In the genomic region with DNA sequence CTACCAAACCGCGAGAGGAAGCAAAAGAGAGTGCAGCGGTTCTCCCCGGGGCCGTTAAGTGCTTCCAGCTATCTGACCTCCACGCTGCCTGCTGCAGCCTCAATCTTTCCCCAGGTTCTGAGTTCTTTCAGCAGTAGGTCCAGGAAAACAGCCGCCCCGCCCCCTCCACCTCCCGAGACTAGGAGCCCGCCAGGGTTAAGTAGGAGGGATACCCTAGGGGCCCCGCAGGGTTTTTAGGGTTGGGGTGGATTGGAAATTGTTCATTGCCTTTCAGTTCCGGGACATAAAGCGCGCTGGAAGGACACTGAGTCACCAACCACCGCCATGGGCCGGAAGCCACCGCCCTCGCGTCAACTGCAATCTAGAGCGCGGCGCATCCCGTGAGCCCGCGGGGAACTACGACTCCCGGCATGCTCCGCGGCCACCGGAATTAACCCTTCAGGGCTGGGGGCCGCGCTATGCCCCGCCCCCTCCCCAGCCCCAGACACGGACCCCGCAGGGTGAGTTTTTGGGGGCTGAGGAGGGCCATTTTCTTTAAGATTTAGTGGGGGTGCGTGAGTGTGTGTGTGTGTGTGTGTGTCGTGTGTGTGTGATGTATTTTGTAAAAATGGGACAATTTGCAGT, we compare ENCODE assay signal across 8 cellular contexts. TPM values are rescaled to one million over a fixed set of nuclear protein-coding genes. Genes with fewer than 3 reads are reported as not detected.
DNase-seq lines count a peak whose midpoint lies in the region; ATAC-seq, FAIRE-seq and TF ChIP-seq lines count a peak whose summit lies in the region.

Gene MYL6B (plus strand): TSS at position 456 of the 624 bp plus-strand sequence. CDS start 1,332 bp downstream, outside the sequence.

- DNase-seq in NCI-H748 (lab: John Stamatoyannopoulos, UW; ENCODE audit: unreplicated experiment) (peak; percentile 92), HepG2 (ENCODE audit: low spot score) (peak; percentile 83)
- peak; percentile 92 for DNase-seq in activated CD4-positive, alpha-beta T cell treated with anti-CD3 and anti-CD28 coated beads, Interleukin-2, amount 50 U/mL, for 1 hour
- DNase-seq in stimulated activated CD4-positive, alpha-beta T cell treated with anti-CD3 and anti-CD28 coated beads, Interleukin-2, amount 100 ng/mL, for 48 hours, result peak; percentile 90 to 92

- no peak for TF ChIP-seq RAD21 in HepG2 (CRISPR knock-in tag; IDR thresholded peaks at IDR 0.05)

- peaks cover 39% of the 10 kb centered on the region for H3K4me1 ChIP-seq in HepG2 (ENCODE audit: insufficient read depth, low read length)

- no TSS peak for BruUV-seq in HepG2 (replicated peaks; lab: Mats Ljungman, UMichigan)

- H3K27me3 ChIP-seq in HepG2 (ENCODE audit: control insufficient read depth in 1 of 2, insufficient read depth in 2 of 2, low read length in 2 of 2), result no peaks in the 10 kb centered on the region; a peak in 1 of 5 replicates

- ATAC-seq in GM19372 (IDR thresholded peaks at IDR 0.05; ENCODE audit: low read depth, unreplicated experiment) (peak; percentile 94), HG03521 (IDR thresholded peaks at IDR 0.05; ENCODE audit: unreplicated experiment) (peak; percentile 87), HepG2 (peak; percentile 89)

- H3K36me3 ChIP-seq in HepG2 (replicated peaks in 1 of 2; ENCODE audit: control insufficient read depth in 1 of 2, insufficient read depth in 2 of 2, low read length in 2 of 2), result 0 out of 5 replicates have a peak, but pooled peaks cover 0 to 1% of the 10 kb centered on the region in 2 experiments

- peak; percentile 29 to 30; a peak in 2 of 4 replicates for TF ChIP-seq EP300 in HepG2 (IDR thresholded peaks at IDR 0.05; ENCODE audit: low read depth in 2 of 2, low read length in 2 of 2)
- TF ChIP-seq EP300 in HepG2 (CRISPR knock-in tag; IDR thresholded peaks at IDR 0.05; ENCODE audit: borderline replicate concordance), result no peak

- H3K27ac ChIP-seq in C4-2B (peak within 1 kb of the TSS; percentile 79), HepG2 (ENCODE audit: extremely low read length, insufficient read depth, low read length) (peak within 1 kb of the TSS; percentile 89)

- peak within 1 kb of the TSS; percentile 76 for H3K9ac ChIP-seq in HepG2 (ENCODE audit: insufficient read depth, low read depth, low read length)

- peaks cover 51% of the 10 kb centered on the region for H3K4me1 Mint-ChIP-seq in dendritic cell treated with granulocyte-macrophage colony-stimulating factor and Interleukin-4, amounts not matched to agents 40 ng/mL and 50 ng/mL, for 4 days (ENCODE audit: low read depth)

- H3K27ac Mint-ChIP-seq in dendritic cell treated with granulocyte-macrophage colony-stimulating factor and Interleukin-4, amounts not matched to agents 40 ng/mL and 50 ng/mL, for 4 days, result peak within 1 kb of the TSS; percentile 94

- H3K4me3 Mint-ChIP-seq in dendritic cell treated with granulocyte-macrophage colony-stimulating factor and Interleukin-4, amounts not matched to agents 40 ng/mL and 50 ng/mL, for 4 days, result peak within 1 kb of the TSS; percentile 88

- H3K36me3 Mint-ChIP-seq in dendritic cell treated with granulocyte-macrophage colony-stimulating factor and Interleukin-4, amounts not matched to agents 40 ng/mL and 50 ng/mL, for 4 days (ENCODE audit: low read depth), result peaks cover 28% of the 10 kb centered on the region

- intact Hi-C loops in dendritic cell treated with granulocyte-macrophage colony-stimulating factor and Interleukin-4, amounts not matched to agents 40 ng/mL and 50 ng/mL, for 4 days (cut with micrococcal nuclease), result no loop called here
- intact Hi-C loops in HepG2 (cut with micrococcal nuclease; ENCODE audit: unreplicated experiment), result loop anchor here (2.0 kb wide), 1 partner anchor 33 kb away; the partner anchor contains the start of gene ZC3H10

- peak; percentile 66 to 81; a peak in 2 of 4 replicates for TF ChIP-seq POLR2A in HepG2 (IDR thresholded peaks at IDR 0.05; ENCODE audit: insufficient read depth in 1 of 2, low read depth in 2 of 2, low read length in 2 of 2)

- in situ Hi-C loops in HepG2 (cut with HindIII; ENCODE audit: extremely low pct_ligation_motif_present, low pct_unique_long_range_greater_than_20kb), result no loop called here

- no peak for TF ChIP-seq CTCF in C4-2B (conservative IDR thresholded peaks at IDR 0.05)
- TF ChIP-seq CTCF in HepG2 (CRISPR knock-in tag; IDR thresholded peaks at IDR 0.05), result peak; percentile 25; the same call in 1 of the 2 replicates

- H3K4me3 ChIP-seq in HepG2 (replicated peaks in 1 of 3; ENCODE audit: insufficient read depth in 1 of 3, low read depth in 2 of 3, low read length in 3 of 3), result peak within 1 kb of the TSS; percentile 79 to 86 (median 82)

- under 1% methylated on average over 20 of the region's 37 CpGs for WGBS in HepG2 (ENCODE audit: low lambda C conversion rate)

- H3K27me3 Mint-ChIP-seq in dendritic cell treated with granulocyte-macrophage colony-stimulating factor and Interleukin-4, amounts not matched to agents 40 ng/mL and 50 ng/mL, for 4 days, result no peaks in the 10 kb centered on the region

- POLR2A ChIA-PET in HepG2 (lab: Yijun Ruan, JAX), result interaction anchor here (0.9 to 3.8 kb wide), 11 partner anchors 9 to 164 kb away, joined by 3 to 42 read pairs (median 6); partner anchors contain the start of genes CNPY2, ESYT1, PA2G4 and RNF41

- no peaks in the 10 kb centered on the region for H4K20me1 ChIP-seq in HepG2 (ENCODE audit: insufficient read depth, low read length)

- FAIRE-seq in HepG2 (lab: Jason Lieb, UNC), result peak; percentile 64

- peak within 1 kb of the TSS; percentile 92 for H3K4me2 ChIP-seq in HepG2 (ENCODE audit: low read depth, low read length)

- CTCF ChIA-PET in HepG2 (lab: Yijun Ruan, JAX; ENCODE audit: low intra/inter-chr PET ratio, low total read pairs), result interaction anchor here (0.9 to 1.6 kb wide), 2 partner anchors 26 to 38 kb away, joined by 3 to 5 read pairs; no protein-coding TSS in a partner anchor

- peak within 1 kb of the TSS; percentile 57 for H2AFZ ChIP-seq in HepG2 (ENCODE audit: low read length)

- H3K79me2 ChIP-seq in HepG2 (ENCODE audit: insufficient read depth, low read length), result peaks cover 15% of the 10 kb centered on the region

- H3K9me3 ChIP-seq in HepG2 (ENCODE audit: low read length), result no peaks in the 10 kb centered on the region

- H3K9me3 Mint-ChIP-seq in dendritic cell treated with granulocyte-macrophage colony-stimulating factor and Interleukin-4, amounts not matched to agents 40 ng/mL and 50 ng/mL, for 4 days, result no peaks in the 10 kb centered on the region

TF ChIP-seq in HepG2, 621 proteins besides CTCF, POLR2A, EP300 and RAD21 (continues in another document):
- TF ChIP-seq TAF1 (CRISPR knock-in tag; IDR thresholded peaks at IDR 0.05), result peak; percentile 70; the same call in 1 of the 2 replicates
- TF ChIP-seq IRF2 (CRISPR knock-in tag; IDR thresholded peaks at IDR 0.05), result peak; percentile 81; the same call in 1 of the 2 replicates
- peak; percentile 49 for TF ChIP-seq SP2 (CRISPR knock-in tag; IDR thresholded peaks at IDR 0.05)
- no peak for TF ChIP-seq ZNF761 (CRISPR knock-in tag; conservative IDR thresholded peaks at IDR 0.05)
- no peak for TF ChIP-seq ZSCAN22 (CRISPR knock-in tag; IDR thresholded peaks at IDR 0.05)
- no peak for TF ChIP-seq ZNF605 (CRISPR knock-in tag; IDR thresholded peaks at IDR 0.05)

RNA-seq across cellular contexts. Expression of gene MYL6B, which starts in this region (rescaled TPM):
- total RNA-seq in HepG2 (2016; rRNA removed; fragmentation: Illumina TruSeq; extraction: Trizol), result 75.7 and 76.5 TPM in 2 replicates
- 325 and 392 TPM in 2 replicates for total RNA-seq in HepG2 (2016; cell fraction: cytosol; rRNA removed; fragmentation: Illumina TruSeq; extraction: Trizol; ENCODE audit: low read depth)
- total RNA-seq in HepG2 (2016; cell fraction: insoluble cytoplasmic fraction; rRNA removed; fragmentation: Illumina TruSeq; extraction: Trizol), result 64.5 and 75.8 TPM in 2 replicates
- 194 and 230 TPM in 2 replicates for total RNA-seq in HepG2 (2016; cell fraction: membrane; rRNA removed; fragmentation: Illumina TruSeq; extraction: Trizol)
- total RNA-seq in HepG2 (2016; cell fraction: nucleus; rRNA removed; fragmentation: Illumina TruSeq; extraction: Trizol), result 25.1 and 31.8 TPM in 2 replicates
- 81.4 and 88.7 TPM in 2 replicates for polyA plus RNA-seq in HepG2 (2011; rRNA removed)
- 101 and 116 TPM in 2 replicates for polyA plus RNA-seq in HepG2 (2011; cell fraction: cytosol; rRNA removed)
- polyA plus RNA-seq in HepG2 (2011; cell fraction: nucleus; rRNA removed), result 53.0 and 71.7 TPM in 2 replicates
- polyA plus RNA-seq in HepG2 (2012), result 71.1 and 77.9 TPM in 2 replicates
- 374 and 492 TPM in 2 replicates for polyA plus RNA-seq in HepG2 (2016; cell fraction: cytosol; fragmentation: Illumina TruSeq; extraction: Trizol; ENCODE audit: low read depth)
- polyA plus RNA-seq in HepG2 (2016; cell fraction: insoluble cytoplasmic fraction; fragmentation: Illumina TruSeq; extraction: Trizol; ENCODE audit: low read depth), result 78.1 and 85.3 TPM in 2 replicates
- polyA plus RNA-seq in HepG2 (2016; cell fraction: membrane; fragmentation: Illumina TruSeq; extraction: Trizol; ENCODE audit: low read depth), result 220 and 254 TPM in 2 replicates
- polyA plus RNA-seq in HepG2 (2016; cell fraction: nucleus; fragmentation: Illumina TruSeq; extraction: Trizol; ENCODE audit: insufficient read depth, low read depth), result 77.1 and 86.6 TPM in 2 replicates
- 23.8 and 38.6 TPM in 2 replicates for polyA minus RNA-seq in HepG2 (2011; rRNA and poly(A)+ RNA removed; ENCODE audit: low replicate concordance)
- 16.8 and 20.3 TPM in 2 replicates for polyA minus RNA-seq in HepG2 (2011; cell fraction: cytosol; rRNA and poly(A)+ RNA removed)
- polyA minus RNA-seq in HepG2 (2011; cell fraction: nucleus; rRNA and poly(A)+ RNA removed), result 14.3 and 20.6 TPM in 2 replicates

Comparison
In these comparisons a context has a peak if more than half of its experiments do, and no peak if none do; other contexts are left out.
1. Peak in every context shown above with its lines: DNase-seq, ATAC-seq, H3K4me3 ChIP-seq and H3K27ac ChIP-seq.